In genomic region chr16:75805946-75806345, GRCh38 we compare ENCODE assay signal across 24 cellular contexts.
DNase-seq lines count a peak whose midpoint lies in the region; ATAC-seq, FAIRE-seq and TF ChIP-seq lines count a peak whose summit lies in the region.
"Had no signal": no experiment of that assay in that cellular context is flagged by ENCODE, and none has a peak within 500 bp of the region (broad histone marks: within the 10 kb centered on the region; RNA-seq: fewer than 3 reads in every experiment).

No MANE protein-coding gene starts in this region.

- H3K36me3 Mint-ChIP-seq in GM23338 (ENCODE audit: low read depth): no peaks in the 10 kb centered on the region
- no peaks in the 10 kb centered on the region for H3K36me3 Mint-ChIP-seq in neural progenitor cell
- no peaks in the 10 kb centered on the region for H3K36me3 Mint-ChIP-seq in activated CD4-positive, alpha-beta T cell treated with anti-CD3 and anti-CD28 coated beads for 36 hours (ENCODE audit: low read depth)
- H3K36me3 Mint-ChIP-seq: CD8-positive, alpha-beta T cell; IgD-negative memory B cell had no signal

- TF ChIP-seq EP300 in HepG2 (IDR thresholded peaks at IDR 0.05; ENCODE audit: low read depth in 2 of 2, low read length in 2 of 2) (no peak), HepG2 (CRISPR knock-in tag; IDR thresholded peaks at IDR 0.05; ENCODE audit: borderline replicate concordance) (no peak), K562 (IDR thresholded peaks at IDR 0.05; ENCODE audit: low read length) (no peak)

- no peak overlapping the region for H3K9ac ChIP-seq in HepG2 (ENCODE audit: insufficient read depth, low read depth, low read length)
- H3K9ac ChIP-seq in K562 (ENCODE audit: insufficient read depth in 1 of 2, low read depth in 2 of 2, low read length in 2 of 2): no peak overlapping the region
- H3K9ac ChIP-seq in neural progenitor cell: no peak overlapping the region
- H3K9ac ChIP-seq: BLaER1, GM23248 had no signal

- H3K27me3 ChIP-seq in HepG2 (ENCODE audit: control insufficient read depth in 1 of 2, insufficient read depth in 2 of 2, low read length in 2 of 2) (peaks cover 2 to 10% of the 10 kb centered on the region in 2 experiments; a peak in 3 of 5 replicates), right lobe of liver (no peaks in the 10 kb centered on the region), GM23338 (ENCODE audit: insufficient read depth) (peaks cover 28% of the 10 kb centered on the region; the same call in 1 of the 2 replicates), K562 (ENCODE audit: control insufficient read depth in 2 of 2, insufficient read depth in 2 of 2, low read length in 2 of 2) (peaks cover 0 to 8% of the 10 kb centered on the region in 2 experiments; a peak in 2 of 5 replicates), neural progenitor cell (peaks cover 49% of the 10 kb centered on the region)
- H3K27me3 ChIP-seq: BLaER1, Peyer's patch had no signal

- H3K4me1 Mint-ChIP-seq in GM23338: no peaks in the 10 kb centered on the region
- no peaks in the 10 kb centered on the region for H3K4me1 Mint-ChIP-seq in neural progenitor cell
- no peaks in the 10 kb centered on the region for H3K4me1 Mint-ChIP-seq in activated CD4-positive, alpha-beta T cell treated with anti-CD3 and anti-CD28 coated beads for 36 hours
- H3K4me1 Mint-ChIP-seq: IgD-negative memory B cell had no signal

- no peak overlapping the region for H3K4me3 ChIP-seq in HepG2 (replicated peaks in 1 of 3; ENCODE audit: insufficient read depth in 1 of 3, low read depth in 2 of 3, low read length in 3 of 3)
- no peak overlapping the region for H3K4me3 ChIP-seq in right lobe of liver
- no peak overlapping the region for H3K4me3 ChIP-seq in GM23338
- no peak overlapping the region for H3K4me3 ChIP-seq in K562
- no peak overlapping the region for H3K4me3 ChIP-seq in neural progenitor cell
- H3K4me3 ChIP-seq: BLaER1, GM23248, Peyer's patch had no signal

- no peaks in the 10 kb centered on the region for H3K9me2 ChIP-seq in GM23338 (ENCODE audit: insufficient read depth)

- TF ChIP-seq RAD21 in HepG2 (CRISPR knock-in tag; IDR thresholded peaks at IDR 0.05) (no peak), K562 (CRISPR knock-in tag; conservative IDR thresholded peaks at IDR 0.05 in 1 of 2, IDR thresholded peaks at IDR 0.05 in 1 of 2) (peak in 1 of 2 experiments; percentile 40; a peak in 1 of 4 replicates)

- H3K4me2 ChIP-seq in HepG2 (ENCODE audit: low read depth, low read length): no peak overlapping the region
- H3K4me2 ChIP-seq in GM23338: no peak overlapping the region
- H3K4me2 ChIP-seq in K562 (ENCODE audit: insufficient read depth, low read length): no peak overlapping the region
- no peak overlapping the region for H3K4me2 ChIP-seq in neural progenitor cell
- H3K4me2 ChIP-seq: BLaER1 had no signal

- BruUV-seq in HepG2 (replicated peaks; lab: Mats Ljungman, UMichigan): no TSS peak
- no TSS peak for BruUV-seq in K562 (replicated peaks; lab: Mats Ljungman, UMichigan)

- H3K27ac Mint-ChIP-seq in GM23338: no peak overlapping the region
- H3K27ac Mint-ChIP-seq in neural progenitor cell: no peak overlapping the region
- no peak overlapping the region for H3K27ac Mint-ChIP-seq in activated CD4-positive, alpha-beta T cell treated with anti-CD3 and anti-CD28 coated beads for 36 hours
- H3K27ac Mint-ChIP-seq: CD8-positive, alpha-beta T cell; IgD-negative memory B cell had no signal

- no peak for FAIRE-seq in HepG2 (lab: Jason Lieb, UNC)
- FAIRE-seq in K562 (lab: Jason Lieb, UNC): no peak
- FAIRE-seq: GM12891, HTR-8/SVneo had no signal

- H3F3A ChIP-seq in GM23338 (replicated peaks; ENCODE audit: low read depth): no peaks in the 10 kb centered on the region
- H3F3A ChIP-seq in neural progenitor cell (ENCODE audit: low read depth): no peaks in the 10 kb centered on the region

- H3K79me2 ChIP-seq in HepG2 (ENCODE audit: insufficient read depth, low read length) (no peaks in the 10 kb centered on the region), GM23338 (replicated peaks; ENCODE audit: insufficient read depth) (no peaks in the 10 kb centered on the region), K562 (ENCODE audit: control insufficient read depth, insufficient read depth, low read length) (no peaks in the 10 kb centered on the region), neural progenitor cell (ENCODE audit: low read depth) (no peaks in the 10 kb centered on the region)

- H3K4me1 ChIP-seq in HepG2 (ENCODE audit: insufficient read depth, low read length): no peaks in the 10 kb centered on the region
- no peaks in the 10 kb centered on the region for H3K4me1 ChIP-seq in right lobe of liver
- no peaks in the 10 kb centered on the region for H3K4me1 ChIP-seq in GM23338 (ENCODE audit: insufficient read depth)
- H3K4me1 ChIP-seq in K562 (replicated peaks in 1 of 2; ENCODE audit: control insufficient read depth in 2 of 2, insufficient read depth in 2 of 2, low read length in 2 of 2): no peaks in the 10 kb centered on the region
- no peaks in the 10 kb centered on the region for H3K4me1 ChIP-seq in neural progenitor cell
- H3K4me1 ChIP-seq: BLaER1, Peyer's patch had no signal

- DNase-seq in HepG2 (ENCODE audit: low spot score) (no peak), right lobe of liver (no peak), GM23338 (ENCODE audit: low spot score) (peak; percentile 36), K562 (ENCODE audit: extremely low read depth in 1 of 4, low spot score in 3 of 4) (peak in 1 of 4 experiments; percentile 8), neural progenitor cell (ENCODE audit: low spot score) (no peak), LoVo (ENCODE audit: low spot score) (no peak), activated gamma-delta T cell (lab: John Stamatoyannopoulos, UW) (no peak)
- no peak for DNase-seq in activated CD4-positive, alpha-beta T cell treated with anti-CD3 and anti-CD28 coated beads for 36 hours
- DNase-seq: ACHN; CD8-positive, alpha-beta T cell; DMS79 treated with DMSO at 0.1 percent for 48 hours; GM23248; Kasumi-1; NCI-H1092; NCI-H1436; NCI-H1930; NCI-H226; NCI-H524 treated with DMSO at 0.1 percent for 48 hours; Peyer's patch had no signal

- H3K27ac ChIP-seq in HepG2 (ENCODE audit: extremely low read length, insufficient read depth, low read length) (no peak overlapping the region), right lobe of liver (no peak overlapping the region), GM23338 (ENCODE audit: low read depth) (no peak overlapping the region), K562 (ENCODE audit: extremely low read depth, low read depth, low read length) (no peak overlapping the region), neural progenitor cell (no peak overlapping the region)
- H3K27ac ChIP-seq: BLaER1, GM23248, Peyer's patch had no signal

- no peaks in the 10 kb centered on the region for H3K9me3 ChIP-seq in HepG2 (ENCODE audit: low read length)
- no peaks in the 10 kb centered on the region for H3K9me3 ChIP-seq in right lobe of liver
- no peaks in the 10 kb centered on the region for H3K9me3 ChIP-seq in K562 (replicated peaks; ENCODE audit: control insufficient read depth, insufficient read depth, low read depth, low read length)
- H3K9me3 ChIP-seq in neural progenitor cell (ENCODE audit: low read depth): no peaks in the 10 kb centered on the region
- H3K9me3 ChIP-seq: BLaER1, Peyer's patch had no signal

- in situ Hi-C loops in HepG2 (cut with HindIII; ENCODE audit: extremely low pct_ligation_motif_present, low pct_unique_long_range_greater_than_20kb): no loop called here
- in situ Hi-C loops in K562 (cut with MboI): no loop called here

- 6% methylated on average over 6 of the region's 6 CpGs for WGBS in HepG2 (ENCODE audit: low lambda C conversion rate)
- WGBS in right lobe of liver (ENCODE audit: insufficient coverage, low coverage, low lambda C conversion rate, missing lambda C conversion rate): 67% methylated on average over 6 of the region's 6 CpGs
- WGBS in K562 (ENCODE audit: insufficient coverage, low coverage, missing lambda C conversion rate): 1% methylated on average over 6 of the region's 6 CpGs

- peaks cover 45% of the 10 kb centered on the region for H3K9me3 Mint-ChIP-seq in GM23338
- H3K9me3 Mint-ChIP-seq in neural progenitor cell: no peaks in the 10 kb centered on the region
- no peaks in the 10 kb centered on the region for H3K9me3 Mint-ChIP-seq in activated CD4-positive, alpha-beta T cell treated with anti-CD3 and anti-CD28 coated beads for 36 hours (ENCODE audit: low read depth)
- H3K9me3 Mint-ChIP-seq: CD8-positive, alpha-beta T cell had no signal

- no peaks in the 10 kb centered on the region for H4K20me1 ChIP-seq in HepG2 (ENCODE audit: insufficient read depth, low read length)
- no peaks in the 10 kb centered on the region for H4K20me1 ChIP-seq in GM23338 (replicated peaks; ENCODE audit: insufficient read depth)
- no peaks in the 10 kb centered on the region for H4K20me1 ChIP-seq in K562 (replicated peaks; ENCODE audit: control insufficient read depth, insufficient read depth, low read length)
- no peaks in the 10 kb centered on the region for H4K20me1 ChIP-seq in neural progenitor cell (ENCODE audit: low read depth)
- H4K20me1 ChIP-seq: BLaER1 had no signal

- POLR2A ChIA-PET in HepG2 (lab: Yijun Ruan, JAX): no interaction called here
- POLR2A ChIA-PET in K562 (lab: Yijun Ruan, JAX): no interaction called here
- POLR2A ChIA-PET in activated CD4-positive, alpha-beta T cell treated with anti-CD3 and anti-CD28 coated beads for 36 hours (lab: Charles Lee): no interaction called here

- no peaks in the 10 kb centered on the region for H3K9me1 ChIP-seq in K562 (ENCODE audit: control insufficient read depth, insufficient read depth, low read length)

- H2AFZ ChIP-seq in HepG2 (ENCODE audit: low read length) (no peak overlapping the region), GM23338 (peak overlapping the region; percentile 14; the same call in 1 of the 2 replicates), K562 (ENCODE audit: low read depth, low read length) (no peak overlapping the region), neural progenitor cell (replicated peaks) (peak overlapping the region; percentile 63)
- H2AFZ ChIP-seq: GM23248 had no signal

- H3K27me3 Mint-ChIP-seq in GM23338 (ENCODE audit: insufficient read depth, low read depth, poor library complexity): peaks cover 5% of the 10 kb centered on the region
- H3K27me3 Mint-ChIP-seq in neural progenitor cell (ENCODE audit: insufficient read depth, low read depth): peaks cover 2% of the 10 kb centered on the region
- peaks cover 18% of the 10 kb centered on the region for H3K27me3 Mint-ChIP-seq in activated CD4-positive, alpha-beta T cell treated with anti-CD3 and anti-CD28 coated beads for 36 hours

- TF ChIP-seq CTCF in HepG2 (CRISPR knock-in tag; IDR thresholded peaks at IDR 0.05) (peak; percentile 33), right lobe of liver (IDR thresholded peaks at IDR 0.05) (no peak), GM23338 (conservative IDR thresholded peaks at IDR 0.05; ENCODE audit: low read depth in 2 of 2) (peak; percentile 20 to 63; a peak in 3 of 4 replicates), K562 (IDR thresholded peaks at IDR 0.05 in 2 of 3, conservative IDR thresholded peaks at IDR 0.05 in 1 of 3; ENCODE audit: insufficient read depth in 2 of 3, low read depth in 1 of 3, low read length in 3 of 3) (peak in 2 of 3 experiments; percentile 19; a peak in 2 of 6 replicates), neural progenitor cell (IDR thresholded peaks at IDR 0.05) (no peak)

- CTCF ChIA-PET in HepG2 (lab: Yijun Ruan, JAX; ENCODE audit: low intra/inter-chr PET ratio, low total read pairs) (no interaction called here), K562 (lab: Yijun Ruan, JAX; ENCODE audit: low intra/inter-chr PET ratio) (no interaction called here)
- CTCF ChIA-PET in activated CD4-positive, alpha-beta T cell treated with anti-CD3 and anti-CD28 coated beads for 36 hours (lab: Charles Lee): no interaction called here

- intact Hi-C loops in HepG2 (cut with micrococcal nuclease; ENCODE audit: unreplicated experiment) (no loop called here), right lobe of liver (cut with DNase I) (no loop called here), K562 (cut with micrococcal nuclease) (loop anchor here (10.0 kb wide), 1 partner anchor 109 kb away; no protein-coding TSS in a partner anchor)
- intact Hi-C loops in activated CD4-positive, alpha-beta T cell treated with anti-CD3 and anti-CD28 coated beads for 36 hours (cut with DNase I, micrococcal nuclease): no loop called here

- no peaks in the 10 kb centered on the region for H3K36me3 ChIP-seq in HepG2 (replicated peaks in 1 of 2; ENCODE audit: control insufficient read depth in 1 of 2, insufficient read depth in 2 of 2, low read length in 2 of 2)
- no peaks in the 10 kb centered on the region for H3K36me3 ChIP-seq in right lobe of liver
- H3K36me3 ChIP-seq in GM23338 (ENCODE audit: insufficient read depth): no peaks in the 10 kb centered on the region
- no peaks in the 10 kb centered on the region for H3K36me3 ChIP-seq in K562 (ENCODE audit: control insufficient read depth, insufficient read depth, low read length)
- no peaks in the 10 kb centered on the region for H3K36me3 ChIP-seq in neural progenitor cell
- H3K36me3 ChIP-seq: BLaER1, Peyer's patch had no signal

- ATAC-seq in HepG2 (peak; percentile 39; the same call in 1 of the 3 replicates), right lobe of liver (no peak), GM23338 (no peak; the same call in 2 of the 3 replicates), K562 (peak; percentile 63; the same call in 2 of the 3 replicates)
- ATAC-seq in activated CD4-positive, alpha-beta T cell treated with anti-CD3 and anti-CD28 coated beads for 36 hours: no peak
- ATAC-seq: CD8-positive, alpha-beta T cell; SK-N-SH treated with all-trans-retinoic acid at 6 μM for 48 hours had no signal

- TF ChIP-seq POLR2A in HepG2 (IDR thresholded peaks at IDR 0.05; ENCODE audit: insufficient read depth in 1 of 2, low read depth in 2 of 2, low read length in 2 of 2) (no peak), right lobe of liver (IDR thresholded peaks at IDR 0.05) (no peak), K562 (conservative IDR thresholded peaks at IDR 0.05) (no peak)

- H3K4me3 Mint-ChIP-seq in GM23338: no peak overlapping the region
- no peak overlapping the region for H3K4me3 Mint-ChIP-seq in neural progenitor cell
- H3K4me3 Mint-ChIP-seq in activated CD4-positive, alpha-beta T cell treated with anti-CD3 and anti-CD28 coated beads for 36 hours: no peak overlapping the region
- H3K4me3 Mint-ChIP-seq: CD8-positive, alpha-beta T cell; IgD-negative memory B cell had no signal

Comparison
In these comparisons a context has a peak if more than half of its experiments do, and no peak if none do; other contexts are left out.
1. ATAC-seq: peak in HepG2 (single experiment) and K562 (single experiment); none in right lobe of liver (0 of 4), GM23338 (single experiment) and activated CD4-positive, alpha-beta T cell treated with anti-CD3 and anti-CD28 coated beads for 36 hours (single experiment).
2. CTCF ChIP-seq: peak in HepG2 (single experiment), GM23338 (2 of 2) and K562 (2 of 3); none in right lobe of liver (0 of 4) and neural progenitor cell (single experiment).
3. H2AFZ ChIP-seq: peak in GM23338 (single experiment) and neural progenitor cell (single experiment); none in HepG2 (single experiment) and K562 (single experiment).
4. Of the 241 proteins assayed by ChIP-seq in both HepG2 and K562: peak only in HepG2: STAG1; only in K562: none; in both: CTCF; in neither: 238; mixed calls (peak in some experiments, not most) for 1.